ENCODE assay signal across 10 cellular contexts in the genomic region with DNA sequence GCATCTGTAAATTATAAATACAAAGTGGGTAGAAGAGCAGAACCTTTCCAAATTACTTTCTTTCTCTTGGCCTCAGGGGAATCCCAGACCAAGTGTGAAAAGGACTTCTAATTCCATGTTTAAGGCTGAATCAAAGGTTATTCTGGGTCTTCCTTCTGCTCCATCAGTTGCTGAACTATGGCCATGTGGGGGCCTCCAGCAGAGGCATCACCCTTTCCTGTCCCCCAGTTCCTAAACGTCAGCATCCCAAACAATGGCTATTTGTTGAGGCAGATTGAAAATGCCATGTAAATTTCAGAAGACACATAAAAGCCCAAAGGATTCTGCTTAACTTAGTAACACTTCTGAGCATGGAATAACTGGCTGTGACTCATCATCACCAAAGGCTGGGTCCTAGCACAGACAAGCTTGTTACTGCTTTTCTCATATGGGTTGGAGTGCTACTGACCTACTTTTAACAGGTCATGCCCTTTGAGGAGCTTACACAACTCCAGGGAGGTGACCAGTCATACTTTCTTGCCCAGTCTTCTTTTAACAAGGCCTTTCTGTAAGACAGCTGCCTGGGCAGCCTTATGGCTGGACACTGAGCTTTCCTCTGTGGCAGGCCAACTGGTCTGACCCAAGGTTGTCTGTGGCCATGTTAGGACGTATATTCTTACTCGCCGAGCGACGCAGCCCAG.
DNase-seq lines count a peak whose midpoint lies in the region; ATAC-seq, FAIRE-seq and TF ChIP-seq lines count a peak whose summit lies in the region.
"Had no signal": no experiment of that assay in that cellular context is flagged by ENCODE, and none has a peak within 500 bp of the region (broad histone marks: within the 10 kb centered on the region; RNA-seq: fewer than 3 reads in every experiment).

No MANE protein-coding gene starts in this region.

- peaks cover 19% of the 10 kb centered on the region for H3K36me3 ChIP-seq in adipocyte (ENCODE audit: control insufficient read depth, insufficient read depth, low read length, severe bottlenecking)
- peaks cover 0 to 44% (median 20%) of the 10 kb centered on the region in 9 donors for H3K36me3 ChIP-seq in heart left ventricle

- TF ChIP-seq POLR2A in H54 (IDR thresholded peaks at IDR 0.05; ENCODE audit: low read depth, low read length) (no peak), heart left ventricle (IDR thresholded peaks at IDR 0.05) (no peak), GM12892 (IDR thresholded peaks at IDR 0.05; ENCODE audit: low read depth, low read length) (no peak)

- TF ChIP-seq CTCF in heart left ventricle (IDR thresholded peaks at IDR 0.05), result no peak

- H3K9me3 ChIP-seq in adipocyte (ENCODE audit: control insufficient read depth, low read length) (no peaks in the 10 kb centered on the region), heart left ventricle (no peaks in the 10 kb centered on the region)

- H3K27ac ChIP-seq in heart left ventricle (peak overlapping the region; percentile 49 to 89 (median 79)), skin epidermis (peak overlapping the region in 16 of 21 experiments; percentile 8 to 88 (median 44))

- ATAC-seq in heart left ventricle, result peak; percentile 77 to 96 (median 93)
- ATAC-seq in HG03378 (IDR thresholded peaks at IDR 0.05; ENCODE audit: unreplicated experiment), result no peak
- ATAC-seq: GM12878, T-cell had no signal

- H3K4me1 ChIP-seq in adipocyte (ENCODE audit: control insufficient read depth, insufficient read depth, low read length) (peaks cover 41% of the 10 kb centered on the region), heart left ventricle (peaks cover 5 to 56% (median 32%) of the 10 kb centered on the region in 12 donors)

- H3K9ac ChIP-seq in adipocyte (ENCODE audit: low read length), result no peak overlapping the region

- intact Hi-C loops in heart left ventricle (cut with DNase I), result loop anchor here in 4 of 10 donors (5.0 to 10.0 kb wide), 3 partner anchors 38 to 135 kb away; no protein-coding TSS in a partner anchor

- H3K27me3 ChIP-seq in adipocyte (replicated peaks; ENCODE audit: control insufficient read depth, insufficient read depth, low read length) (no peaks in the 10 kb centered on the region), heart left ventricle (no peaks in the 10 kb centered on the region)

- FAIRE-seq in H54 (lab: Jason Lieb, UNC), result peak; percentile 90
- no peak for FAIRE-seq in GM12892 (lab: Jason Lieb, UNC)
- FAIRE-seq: GM12878 had no signal

- peak; percentile 84 for DNase-seq in H54 (ENCODE audit: insufficient read length, low spot score)
- peak; percentile 66 for DNase-seq in adipocyte (ENCODE audit: low read depth)
- peak in 4 of 5 donors; percentile 22 to 64 (median 34) for DNase-seq in heart left ventricle
- no peak for DNase-seq in GM12892 (ENCODE audit: insufficient read length)
- no peak for DNase-seq in stimulated activated CD4-positive, alpha-beta T cell treated with anti-CD3 and anti-CD28 coated beads, Interleukin-4, amount 100 ng/mL, for 24 hours
- no peak for DNase-seq in GM19240 (ENCODE audit: insufficient read length, low spot score)
- DNase-seq: T-cell had no signal

- WGBS in heart left ventricle, 4 donors, result 63 to 87% (median 73%) methylated on average over 6 of the region's 6 CpGs

- H3K4me3 ChIP-seq in adipocyte (ENCODE audit: low read length), result no peak overlapping the region
- H3K4me3 ChIP-seq in heart left ventricle, result no peak overlapping the region
- no peak overlapping the region for H3K4me3 ChIP-seq in skin epidermis
- H3K4me3 ChIP-seq: GM12878 had no signal

Comparison
In these comparisons a context has a peak if more than half of its experiments do, and no peak if none do; other contexts are left out.
1. DNase-seq: peak in H54 (single experiment), adipocyte (single experiment) and heart left ventricle (4 of 5); none in GM12892 (single experiment), stimulated activated CD4-positive, alpha-beta T cell treated with anti-CD3 and anti-CD28 coated beads, Interleukin-4, amount 100 ng/mL, for 24 hours (single experiment) and GM19240 (single experiment).